29 cellular contexts compared by ENCODE assay signal in the genomic region with DNA sequence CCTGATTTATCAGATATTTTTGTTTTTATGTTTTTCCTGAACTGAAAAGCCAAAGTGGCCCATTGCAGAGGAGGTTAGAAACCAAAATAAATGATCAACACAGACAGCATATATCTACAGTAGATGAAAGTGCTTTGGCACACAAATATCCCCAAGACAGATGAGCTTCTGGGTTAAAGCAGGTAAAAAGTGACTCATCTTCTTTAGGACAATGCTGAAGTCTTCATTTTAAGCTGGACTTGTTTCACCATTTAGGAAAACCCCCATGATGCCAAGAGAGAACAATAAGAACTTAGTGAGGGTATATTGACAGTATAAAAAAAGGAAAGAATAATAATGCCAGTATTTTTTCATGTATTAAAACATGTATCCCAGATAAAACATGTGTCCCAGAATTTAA.
"Had no signal": no experiment of that assay in that cellular context is flagged by ENCODE, and none has a peak within 500 bp of the region (broad histone marks: within the 10 kb centered on the region; RNA-seq: fewer than 3 reads in every experiment).

No MANE protein-coding gene starts in this region.

- H3K4me1 ChIP-seq: ascending aorta, SJCRH30 had no signal

- H3K9me3 Mint-ChIP-seq: activated CD4-positive, alpha-beta T cell treated with anti-CD3 and anti-CD28 coated beads, Interleukin-2, amount 10 ng/mL, durations not matched to agents 24 days and 14 days; activated naive CD4-positive, alpha-beta T cell treated with anti-CD3 and anti-CD28 coated beads, Interleukin-2, amount 50 U/mL, for 24 hours; activated naive CD8-positive, alpha-beta T cell treated with anti-CD3 and anti-CD28 coated beads, Interleukin-2, amount 10 ng/mL, durations not matched to agents 7 days and 5 days; activated T-helper 2 cell treated with anti-CD3 and anti-CD28 coated beads, Interferon-gamma antibody, Interleukin-2, Interleukin-4, amounts not matched to agents 10 μg/mL and 5 μg/mL and 100 μg/mL, durations not matched to agents 14 hours and 24 hours and 36 hours had no signal

- H3K4me3 Mint-ChIP-seq: activated CD4-positive, alpha-beta T cell treated with anti-CD3 and anti-CD28 coated beads, Interleukin-2, amount 10 ng/mL, durations not matched to agents 24 days and 14 days; activated naive CD4-positive, alpha-beta T cell treated with anti-CD3 and anti-CD28 coated beads, Interleukin-2, amount 50 U/mL, for 24 hours; activated naive CD8-positive, alpha-beta T cell treated with anti-CD3 and anti-CD28 coated beads, Interleukin-2, amount 10 ng/mL, durations not matched to agents 7 days and 5 days had no signal

- H3K27ac Mint-ChIP-seq: activated CD4-positive, alpha-beta T cell treated with anti-CD3 and anti-CD28 coated beads, Interleukin-2, amount 10 ng/mL, durations not matched to agents 24 days and 14 days; activated naive CD4-positive, alpha-beta T cell treated with anti-CD3 and anti-CD28 coated beads, Interleukin-2, amount 50 U/mL, for 24 hours; activated naive CD8-positive, alpha-beta T cell treated with anti-CD3 and anti-CD28 coated beads, Interleukin-2, amount 10 ng/mL, durations not matched to agents 7 days and 5 days; activated T-helper 2 cell treated with anti-CD3 and anti-CD28 coated beads, Interferon-gamma antibody, Interleukin-2, Interleukin-4, amounts not matched to agents 10 μg/mL and 5 μg/mL and 100 μg/mL, durations not matched to agents 14 hours and 24 hours and 36 hours had no signal

- H3K27me3 ChIP-seq: ascending aorta, SJCRH30 had no signal

- H3K27me3 Mint-ChIP-seq: activated CD4-positive, alpha-beta T cell treated with anti-CD3 and anti-CD28 coated beads, Interleukin-2, amount 10 ng/mL, durations not matched to agents 24 days and 14 days; activated naive CD8-positive, alpha-beta T cell treated with anti-CD3 and anti-CD28 coated beads, Interleukin-2, amount 10 ng/mL, durations not matched to agents 7 days and 5 days had no signal

- DNase-seq: activated CD4-positive, alpha-beta T cell treated with anti-CD3 and anti-CD28 coated beads, Interleukin-2, amount 10 ng/mL, durations not matched to agents 24 days and 14 days; activated CD4-positive, alpha-beta T cell treated with anti-CD3 and anti-CD28 coated beads, Interleukin-2, amount 50 U/mL, for 4 hours; activated CD8-positive, alpha-beta memory T cell treated with anti-CD3 and anti-CD28 coated beads, Interleukin-2, amount 50 U/mL, for 48 hours; activated gamma-delta T cell; activated naive CD4-positive, alpha-beta T cell treated with Interleukin-2 at 50 U/mL for 16 hours; activated naive CD8-positive, alpha-beta T cell treated with anti-CD3 and anti-CD28 coated beads, Interleukin-2, amount 10 ng/mL, durations not matched to agents 7 days and 5 days; amygdala; caudate nucleus; cerebellar nuclear complex; NCI-H1105; NCI-H1417 treated with DMSO at 0.1 percent for 48 hours; NCI-H187 treated with DMSO at 0.1 percent for 48 hours; NCI-H2081; NCI-H2171 treated with DMSO at 0.1 percent for 48 hours; NCI-H2227 treated with DMSO at 0.1 percent for 48 hours; NCI-H446 treated with DMSO at 0.1 percent for 48 hours; NCI-H524; NCI-H69; NCI-H82; SHP77; SJCRH30; T1000; WERI-Rb-1 had no signal

- H3K4me3 ChIP-seq: ascending aorta, K562, SJCRH30, SK-N-MC had no signal

- ATAC-seq: K562, Panc1 had no signal

- H3K36me3 ChIP-seq: ascending aorta, SJCRH30, WERI-Rb-1 had no signal

- H3K36me3 Mint-ChIP-seq: activated naive CD4-positive, alpha-beta T cell treated with anti-CD3 and anti-CD28 coated beads, Interleukin-2, amount 50 U/mL, for 24 hours; activated naive CD8-positive, alpha-beta T cell treated with anti-CD3 and anti-CD28 coated beads, Interleukin-2, amount 10 ng/mL, durations not matched to agents 7 days and 5 days had no signal

- H3K4me1 Mint-ChIP-seq: activated CD4-positive, alpha-beta T cell treated with anti-CD3 and anti-CD28 coated beads, Interleukin-2, amount 10 ng/mL, durations not matched to agents 24 days and 14 days; activated naive CD4-positive, alpha-beta T cell treated with anti-CD3 and anti-CD28 coated beads, Interleukin-2, amount 50 U/mL, for 24 hours; activated naive CD8-positive, alpha-beta T cell treated with anti-CD3 and anti-CD28 coated beads, Interleukin-2, amount 10 ng/mL, durations not matched to agents 7 days and 5 days had no signal

- H3K27ac ChIP-seq: ascending aorta, SJCRH30, SK-N-MC, WERI-Rb-1 had no signal

- H3K9me3 ChIP-seq: ascending aorta, SJCRH30 had no signal
